ENCODE assay signal across 8 cellular contexts in the genomic region with DNA sequence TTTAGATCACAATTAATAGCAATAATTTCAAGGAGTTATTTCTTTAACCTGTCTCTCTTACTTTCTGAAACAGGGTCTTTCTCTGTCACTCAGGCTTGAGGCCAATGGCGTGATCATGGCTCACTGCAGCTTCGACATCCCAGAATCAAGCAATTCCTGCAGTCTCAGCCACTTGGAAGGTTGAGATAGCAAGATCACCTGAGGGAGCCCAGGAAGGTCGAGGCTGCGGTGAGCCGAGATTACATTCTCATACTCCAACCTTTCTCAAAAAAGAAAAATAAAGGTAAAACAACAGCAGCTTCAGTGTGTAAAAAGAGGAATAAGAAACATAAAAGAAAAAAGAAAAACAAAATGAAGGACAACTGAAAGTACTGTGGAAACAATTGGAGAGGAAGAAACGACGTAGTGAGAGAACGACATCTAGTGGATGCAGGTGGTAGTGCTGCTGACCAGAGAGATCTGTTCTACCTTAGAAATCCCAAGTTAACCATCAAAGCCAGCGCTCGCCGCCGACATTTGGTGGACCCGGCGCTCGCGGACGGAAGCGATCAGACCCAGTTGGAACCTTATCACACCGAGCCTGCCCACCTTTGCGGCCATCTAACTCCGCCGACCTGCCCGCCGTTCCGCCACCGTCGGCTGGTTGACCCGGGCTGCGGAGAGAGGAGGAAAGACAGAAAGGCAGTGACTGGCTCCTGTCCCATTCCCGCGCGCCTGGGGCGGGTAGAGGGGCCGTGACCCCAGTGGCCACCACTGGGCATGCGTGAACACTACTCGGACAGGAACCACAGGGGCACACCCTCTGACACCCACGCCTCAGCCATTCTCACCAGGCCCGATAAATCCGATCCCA.
A peak's percentile ranks its signal among the peaks of the same experiment; 100 is the strongest.
DNase-seq lines count a peak whose midpoint lies in the region; ATAC-seq, FAIRE-seq and TF ChIP-seq lines count a peak whose summit lies in the region.

No MANE protein-coding gene starts in this region.

- H3K4me2 ChIP-seq in GM12878 (ENCODE audit: control insufficient read depth, insufficient read depth), result peak overlapping the region; percentile 17; the same call in 1 of the 2 replicates

- H3K9me3 ChIP-seq in GM12878 (replicated peaks; ENCODE audit: control insufficient read depth, insufficient read depth, low read length) (no peaks in the 10 kb centered on the region), iPS DF 6.9 (ENCODE audit: control insufficient read depth, insufficient read depth, low read length) (peaks cover 10% of the 10 kb centered on the region), skeletal muscle tissue (ENCODE audit: control insufficient read depth in 3 of 3, low read length in 3 of 3) (no peaks in the 10 kb centered on the region)

- RAD21 ChIA-PET in GM12878 (lab: Charles Lee; ENCODE audit: unreplicated experiment), result no interaction called here

- TF ChIP-seq POLR2A in GM12878 (IDR thresholded peaks at IDR 0.05; ENCODE audit: low read depth, low read length), result no peak

- intact Hi-C loops in GM12878 (cut with micrococcal nuclease; ENCODE audit: unreplicated experiment), result loop anchor here (1.0 kb wide), 2 partner anchors 95 to 184 kb away; no protein-coding TSS in a partner anchor

- H4K20me1 ChIP-seq in GM12878 (ENCODE audit: control insufficient read depth, insufficient read depth), result no peaks in the 10 kb centered on the region

- TF ChIP-seq CTCF in GM12874 (IDR thresholded peaks at IDR 0.05; ENCODE audit: insufficient read depth, low read depth, low read length) (peak; percentile 81), GM12878 (IDR thresholded peaks at IDR 0.05 in 2 of 3, conservative IDR thresholded peaks at IDR 0.05 in 1 of 3; ENCODE audit: control insufficient read depth in 2 of 3, extremely low read depth in 1 of 3, insufficient read depth in 1 of 3, low read depth in 3 of 3, low read length in 3 of 3) (peak; percentile 74 to 79 (median 78))

- H3K27ac ChIP-seq in GM12878 (ENCODE audit: control insufficient read depth, insufficient read depth) (no peak overlapping the region), iPS DF 6.9 (ENCODE audit: low read length) (no peak overlapping the region), skeletal muscle tissue (ENCODE audit: low read depth, low read length) (no peak overlapping the region)

- DNase-seq in NCI-H1417 treated with DMSO at 0.1 percent for 48 hours (lab: John Stamatoyannopoulos, UW) (peak; percentile 61), T-helper 9 cell (peak; percentile 53), GM12878 (ENCODE audit: low read depth, low spot score) (peak; percentile 1), iPS DF 6.9 (ENCODE audit: low read depth, low spot score) (peak; percentile 63), 8988T (no peak)

- no peaks in the 10 kb centered on the region for H3K79me2 ChIP-seq in GM12878 (ENCODE audit: control insufficient read depth, insufficient read depth, low read length)

- FAIRE-seq in GM12878 (lab: Jason Lieb, UNC), result no peak

- H3K36me3 ChIP-seq in GM12878 (ENCODE audit: control insufficient read depth in 2 of 2, insufficient read depth in 2 of 2, low read length in 1 of 2) (no peaks in the 10 kb centered on the region), iPS DF 6.9 (ENCODE audit: control insufficient read depth, insufficient read depth, low read length) (no peaks in the 10 kb centered on the region; the same call in 1 of the 2 replicates), skeletal muscle tissue (ENCODE audit: control insufficient read depth in 3 of 3, insufficient read depth in 3 of 3, low read length in 3 of 3) (no peaks in the 10 kb centered on the region)

- H3K4me1 ChIP-seq in GM12878 (ENCODE audit: control insufficient read depth, insufficient read depth, low read length), result no peaks in the 10 kb centered on the region
- H3K4me1 ChIP-seq in iPS DF 6.9 (ENCODE audit: control insufficient read depth, insufficient read depth, low read length), result no peaks in the 10 kb centered on the region
- H3K4me1 ChIP-seq in skeletal muscle tissue (ENCODE audit: control insufficient read depth in 3 of 3, insufficient read depth in 3 of 3, low read length in 3 of 3), result peaks cover 0 to 5% (median 5%) of the 10 kb centered on the region in 3 donors

- CTCF ChIA-PET in GM12878 (lab: Yijun Ruan, JAX), result interaction anchor here (1.2 kb wide), 1 partner anchor 96 kb away, joined by 4 read pairs; no protein-coding TSS in a partner anchor

- H2AFZ ChIP-seq in GM12878 (ENCODE audit: control insufficient read depth, low read depth, low read length), result peak overlapping the region; percentile 44

- in situ Hi-C loops in GM12878 (cut with MboI), result loop anchor here (5.0 to 10.0 kb wide), 3 partner anchors 96 to 1464 kb away; a partner anchor contains a TSS

- TF ChIP-seq RAD21 in GM12878 (IDR thresholded peaks at IDR 0.05; ENCODE audit: insufficient read depth, low read depth, low read length), result peak; percentile 70

- BruUV-seq in GM12878 (replicated peaks; lab: Mats Ljungman, UMichigan), result no TSS peak

- no peak overlapping the region for H3K9ac ChIP-seq in GM12878 (ENCODE audit: control insufficient read depth, insufficient read depth, low read length)
- peak overlapping the region; percentile 23 to 60 (median 33) for H3K9ac ChIP-seq in skeletal muscle tissue (ENCODE audit: low read depth in 1 of 3, low read length in 3 of 3)

- POLR2A ChIA-PET in GM12878 (lab: Charles Lee), result no interaction called here

- no peaks in the 10 kb centered on the region for H3K27me3 ChIP-seq in GM12878 (replicated peaks in 1 of 2; ENCODE audit: control insufficient read depth in 2 of 2, insufficient read depth in 2 of 2, low read length in 1 of 2)
- H3K27me3 ChIP-seq in iPS DF 6.9 (ENCODE audit: control insufficient read depth, insufficient read depth, low read length), result no peaks in the 10 kb centered on the region
- peaks cover 0 to 11% (median 11%) of the 10 kb centered on the region in 3 donors for H3K27me3 ChIP-seq in skeletal muscle tissue (ENCODE audit: control insufficient read depth in 3 of 3, insufficient read depth in 3 of 3, low read length in 3 of 3)

- WGBS in GM12878 (ENCODE audit: insufficient coverage, insufficient replicate concordance, low lambda C conversion rate, missing lambda C conversion rate), result 44% methylated on average over 33 of the region's 39 CpGs
- no CpG with 5 or more reads among the region's 39 CpGs for WGBS in iPS DF 6.9 (ENCODE audit: insufficient coverage, insufficient read length)

- SMC1A ChIA-PET in GM12878 (lab: Charles Lee; ENCODE audit: uncharacterized antibody, unreplicated experiment), result interaction anchor here (1.1 to 1.4 kb wide), 2 partner anchors 94 to 96 kb away, joined by 3 to 5 read pairs; no protein-coding TSS in a partner anchor

- H3K4me3 ChIP-seq in GM12878 (peak overlapping the region; percentile 36; the same call in 1 of the 2 replicates), iPS DF 6.9 (ENCODE audit: low read length) (no peak overlapping the region), skeletal muscle tissue (ENCODE audit: low read length in 3 of 3) (peak overlapping the region; percentile 32 to 73 (median 56))

- TF ChIP-seq EP300 in GM12878 (IDR thresholded peaks at IDR 0.05; ENCODE audit: borderline replicate concordance in 1 of 2, control insufficient read depth in 1 of 2, low read depth in 2 of 2, low read length in 2 of 2), result no peak

- ATAC-seq in HG02759 (IDR thresholded peaks at IDR 0.05; ENCODE audit: unreplicated experiment) (peak; percentile 91), GM12878 (peak; percentile 85)

TF ChIP-seq in GM12878, 131 proteins besides CTCF, POLR2A, EP300 and RAD21:
- TF ChIP-seq ZNF24 (IDR thresholded peaks at IDR 0.05) (peak; percentile 22; the same call in 1 of the 2 replicates), CHD2 (IDR thresholded peaks at IDR 0.05; ENCODE audit: borderline replicate concordance, low read depth, low read length) (no peak), SMC3 (IDR thresholded peaks at IDR 0.05; ENCODE audit: borderline replicate concordance, low read length) (peak; percentile 69; the same call in 1 of the 2 replicates), YY1 (IDR thresholded peaks at IDR 0.05; ENCODE audit: low read depth, low read length) (peak; percentile 75), HCFC1 (IDR thresholded peaks at IDR 0.05; ENCODE audit: low read length) (no peak), GABPA (IDR thresholded peaks at IDR 0.05; ENCODE audit: low read depth) (no peak), ZZZ3 (IDR thresholded peaks at IDR 0.05; ENCODE audit: control insufficient read depth, insufficient read length, low read depth) (no peak)
- TF ChIP-seq, protein P1, sequence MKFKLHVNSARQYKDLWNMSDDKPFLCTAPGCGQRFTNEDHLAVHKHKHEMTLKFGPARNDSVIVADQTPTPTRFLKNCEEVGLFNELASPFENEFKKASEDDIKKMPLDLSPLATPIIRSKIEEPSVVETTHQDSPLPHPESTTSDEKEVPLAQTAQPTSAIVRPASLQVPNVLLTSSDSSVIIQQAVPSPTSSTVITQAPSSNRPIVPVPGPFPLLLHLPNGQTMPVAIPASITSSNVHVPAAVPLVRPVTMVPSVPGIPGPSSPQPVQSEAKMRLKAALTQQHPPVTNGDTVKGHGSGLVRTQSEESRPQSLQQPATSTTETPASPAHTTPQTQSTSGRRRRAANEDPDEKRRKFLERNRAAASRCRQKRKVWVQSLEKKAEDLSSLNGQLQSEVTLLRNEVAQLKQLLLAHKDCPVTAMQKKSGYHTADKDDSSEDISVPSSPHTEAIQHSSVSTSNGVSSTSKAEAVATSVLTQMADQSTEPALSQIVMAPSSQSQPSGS (IDR thresholded peaks at IDR 0.05; ENCODE audit: low read length), result no peak
- TF ChIP-seq, protein P2, sequence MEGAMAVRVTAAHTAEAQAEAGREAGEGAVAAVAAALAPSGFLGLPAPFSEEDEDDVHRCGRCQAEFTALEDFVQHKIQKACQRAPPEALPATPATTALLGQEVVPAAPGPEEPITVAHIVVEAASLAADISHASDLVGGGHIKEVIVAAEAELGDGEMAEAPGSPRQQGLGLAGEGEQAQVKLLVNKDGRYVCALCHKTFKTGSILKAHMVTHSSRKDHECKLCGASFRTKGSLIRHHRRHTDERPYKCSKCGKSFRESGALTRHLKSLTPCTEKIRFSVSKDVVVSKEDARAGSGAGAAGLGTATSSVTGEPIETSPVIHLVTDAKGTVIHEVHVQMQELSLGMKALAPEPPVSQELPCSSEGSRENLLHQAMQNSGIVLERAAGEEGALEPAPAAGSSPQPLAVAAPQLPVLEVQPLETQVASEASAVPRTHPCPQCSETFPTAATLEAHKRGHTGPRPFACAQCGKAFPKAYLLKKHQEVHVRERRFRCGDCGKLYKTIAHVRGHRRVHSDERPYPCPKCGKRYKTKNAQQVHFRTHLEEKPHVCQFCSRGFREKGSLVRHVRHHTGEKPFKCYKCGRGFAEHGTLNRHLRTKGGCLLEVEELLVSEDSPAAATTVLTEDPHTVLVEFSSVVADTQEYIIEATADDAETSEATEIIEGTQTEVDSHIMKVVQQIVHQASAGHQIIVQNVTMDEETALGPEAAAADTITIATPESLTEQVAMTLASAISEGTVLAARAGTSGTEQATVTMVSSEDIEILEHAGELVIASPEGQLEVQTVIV (IDR thresholded peaks at IDR 0.05; ENCODE audit: borderline replicate concordance, partially characterized antibody), result no peak
